Comparison of ENCODE assay signal across 2 cellular contexts in genomic region chr1:8915446-8915845, GRCh38.
TF ChIP-seq lines count a peak whose summit lies in the region.

No MANE protein-coding gene starts in this region.

TF ChIP-seq in SK-N-SH, 30 proteins besides CTCF, POLR2A, EP300 and RAD21 (continued from another document):
- no peak for TF ChIP-seq IRF3 (IDR thresholded peaks at IDR 0.05; ENCODE audit: low read depth, low read length)
- no peak for TF ChIP-seq POLR2AphosphoS5 (IDR thresholded peaks at IDR 0.05; ENCODE audit: low read depth, low read length)
- no peak for TF ChIP-seq SIN3A (IDR thresholded peaks at IDR 0.05; ENCODE audit: borderline replicate concordance, low read depth, low read length)
- peak; percentile 24; the same call in 1 of the 2 replicates for TF ChIP-seq RCOR1 (IDR thresholded peaks at IDR 0.05; ENCODE audit: low read length)

TF ChIP-seq in SK-N-SH treated with all-trans-retinoic acid at 6 μM for 48 hours, 23 proteins besides CTCF, POLR2A, EP300 and RAD21 (continued from another document):
- TF ChIP-seq POU6F1 (CRISPR knock-in tag; IDR thresholded peaks at IDR 0.05; ENCODE audit: borderline replicate concordance, low read depth), result no peak
- no peak for TF ChIP-seq SNAI2 (CRISPR knock-in tag; IDR thresholded peaks at IDR 0.05)
- TF ChIP-seq CSDC2 (CRISPR knock-in tag; IDR thresholded peaks at IDR 0.05), result no peak
- TF ChIP-seq PPARA (CRISPR knock-in tag; IDR thresholded peaks at IDR 0.05; ENCODE audit: borderline replicate concordance), result no peak
- TF ChIP-seq ZNF70 (CRISPR knock-in tag; IDR thresholded peaks at IDR 0.05), result no peak
- TF ChIP-seq ARNTL (CRISPR knock-in tag; IDR thresholded peaks at IDR 0.05; ENCODE audit: borderline replicate concordance, low read depth), result no peak
- no peak for TF ChIP-seq ZFP30 (CRISPR knock-in tag; IDR thresholded peaks at IDR 0.05)
- TF ChIP-seq ZC3H10 (CRISPR knock-in tag; IDR thresholded peaks at IDR 0.05), result no peak
- TF ChIP-seq CREB5 (CRISPR knock-in tag; IDR thresholded peaks at IDR 0.05; ENCODE audit: low read depth), result no peak
- no peak for TF ChIP-seq ISL1 (CRISPR knock-in tag; IDR thresholded peaks at IDR 0.05)
- TF ChIP-seq ZNF8 (CRISPR knock-in tag; IDR thresholded peaks at IDR 0.05), result no peak
- no peak for TF ChIP-seq ESRRG (CRISPR knock-in tag; IDR thresholded peaks at IDR 0.05)
- no peak for TF ChIP-seq OSR1 (CRISPR knock-in tag; IDR thresholded peaks at IDR 0.05)
